In genomic region chr6:14795451-14795850, GRCh38 we compare ENCODE assay signal across 22 cellular contexts.
DNase-seq lines count a peak whose midpoint lies in the region; ATAC-seq and TF ChIP-seq lines count a peak whose summit lies in the region.
"Had no signal": no experiment of that assay in that cellular context is flagged by ENCODE, and none has a peak within 500 bp of the region (broad histone marks: within the 10 kb centered on the region; RNA-seq: fewer than 3 reads in every experiment).

No MANE protein-coding gene starts in this region.

- peaks cover 9% of the 10 kb centered on the region for H3K4me1 ChIP-seq in IMR-90 (ENCODE audit: control insufficient read depth, insufficient read depth, low read length)
- H3K4me1 ChIP-seq in mesenchymal stem cell (ENCODE audit: control insufficient read depth, insufficient read depth, low read depth, low read length): no peaks in the 10 kb centered on the region
- H3K4me1 ChIP-seq: A549, Caco-2 had no signal

- H3K9me3 ChIP-seq in IMR-90 (ENCODE audit: control insufficient read depth, insufficient read depth, low read length) (no peaks in the 10 kb centered on the region), mesenchymal stem cell (ENCODE audit: control insufficient read depth, low read length) (no peaks in the 10 kb centered on the region)
- H3K9me3 ChIP-seq: BE2C, HAP-1 had no signal

- peak; percentile 89 for DNase-seq in G401 (ENCODE audit: low spot score)
- DNase-seq in IMR-90: no peak
- DNase-seq in cerebellar cortex (ENCODE audit: low spot score): peak; percentile 87
- no peak for DNase-seq in mesenchymal stem cell
- no peak for DNase-seq in SW 1271 (lab: John Stamatoyannopoulos, UW)
- no peak for DNase-seq in left ventricle myocardium superior
- DNase-seq in Right ventricle myocardium inferior (ENCODE audit: missing footprints): no peak
- DNase-seq: 8988T; ACHN; AML-193; BE2C; Caco-2; CD4-positive, alpha-beta T cell; DMS153; DND-41; GDM1; HFFc6 had no signal

- no peak for TF ChIP-seq CTCF in IMR-90 (conservative IDR thresholded peaks at IDR 0.05; ENCODE audit: low read depth, low read length)

- H2AK9ac ChIP-seq in IMR-90 (replicated peaks; ENCODE audit: low read depth, low read length, poor library complexity): no peak overlapping the region

- H2BK15ac ChIP-seq in IMR-90 (ENCODE audit: low read depth, low read length): no peak overlapping the region
- no peak overlapping the region for H2BK15ac ChIP-seq in mesenchymal stem cell (ENCODE audit: low read depth, poor library complexity, severe bottlenecking)

- no TSS peak for BruUV-seq in IMR-90 (replicated peaks; lab: Mats Ljungman, UMichigan)

- H3K4me2 ChIP-seq in IMR-90 (ENCODE audit: low read depth, low read length): no peak overlapping the region
- H3K4me2 ChIP-seq in mesenchymal stem cell (ENCODE audit: low read length, poor library complexity, severe bottlenecking): no peak overlapping the region
- H3K4me2 ChIP-seq: A549; BLaER1 treated with 17β-estradiol and CSF1 and Interleukin-3, amounts not matched to agents 10 nM and 100 nM; GM23338 had no signal

- no peak overlapping the region for H2BK20ac ChIP-seq in IMR-90 (ENCODE audit: low read depth, low read length)

- no peaks in the 10 kb centered on the region for H3K27me3 ChIP-seq in IMR-90 (ENCODE audit: control insufficient read depth, insufficient read depth, low read length)
- H3K27me3 ChIP-seq in mesenchymal stem cell (ENCODE audit: control insufficient read depth in 1 of 2, insufficient read depth in 1 of 2, low read length in 2 of 2): no peaks in the 10 kb centered on the region
- H3K27me3 ChIP-seq: BE2C; BLaER1 treated with 17β-estradiol and CSF1 and Interleukin-3, amounts not matched to agents 10 nM and 100 nM had no signal

- H2BK5ac ChIP-seq in IMR-90 (ENCODE audit: low read depth, low read length, poor library complexity, severe bottlenecking) (no peak overlapping the region), mesenchymal stem cell (ENCODE audit: low read depth, low read length, poor library complexity, severe bottlenecking) (no peak overlapping the region)

- no peak for TF ChIP-seq RAD21 in IMR-90 (IDR thresholded peaks at IDR 0.05; ENCODE audit: low read length)

- H3K36me3 ChIP-seq in IMR-90 (ENCODE audit: control insufficient read depth, insufficient read depth, low read length) (no peaks in the 10 kb centered on the region), mesenchymal stem cell (ENCODE audit: control insufficient read depth in 1 of 2, insufficient read depth in 2 of 2, low read depth in 1 of 2, low read length in 2 of 2) (no peaks in the 10 kb centered on the region)
- H3K36me3 ChIP-seq: BE2C; BLaER1 treated with 17β-estradiol and CSF1 and Interleukin-3, amounts not matched to agents 10 nM and 100 nM; HAP-1 had no signal

- POLR2A ChIA-PET in IMR-90 (lab: Charles Lee; ENCODE audit: unreplicated experiment): no interaction called here

- CTCF ChIA-PET in IMR-90 (lab: Yijun Ruan, JAX): no interaction called here

- H2BK120ac ChIP-seq in IMR-90 (ENCODE audit: low read depth, low read length): 0 out of 2 replicates have a peak overlapping the region, but pooled peaks have one; percentile 12
- H2BK120ac ChIP-seq in mesenchymal stem cell (ENCODE audit: low read depth, low read length): no peak overlapping the region

- no peaks in the 10 kb centered on the region for H4K20me1 ChIP-seq in IMR-90 (ENCODE audit: insufficient read depth, low read length)
- H4K20me1 ChIP-seq: BLaER1 treated with 17β-estradiol and CSF1 and Interleukin-3, amounts not matched to agents 10 nM and 100 nM had no signal

- no peak overlapping the region for H3K14ac ChIP-seq in IMR-90 (replicated peaks; ENCODE audit: low read depth, low read length)
- H3K14ac ChIP-seq in mesenchymal stem cell (ENCODE audit: low read length in 2 of 2): no peak overlapping the region

- H3K4me3 ChIP-seq in IMR-90 (ENCODE audit: insufficient read depth, low read depth, low read length): no peak overlapping the region
- no peak overlapping the region for H3K4me3 ChIP-seq in mesenchymal stem cell (ENCODE audit: insufficient read depth in 1 of 2, low read depth in 1 of 2, low read length in 2 of 2)
- H3K4me3 ChIP-seq: A549; BLaER1 treated with 17β-estradiol and CSF1 and Interleukin-3, amounts not matched to agents 10 nM and 100 nM; GM23338; HAP-1 had no signal

- H4K8ac ChIP-seq in IMR-90 (ENCODE audit: low read depth in 2 of 2, low read length in 2 of 2): no peak overlapping the region
- H4K8ac ChIP-seq in mesenchymal stem cell (ENCODE audit: low read length): no peak overlapping the region

- H3K23ac ChIP-seq in IMR-90 (ENCODE audit: low read depth, low read length) (no peak overlapping the region), mesenchymal stem cell (ENCODE audit: low read length in 2 of 2) (no peak overlapping the region)

- no peaks in the 10 kb centered on the region for H3K9me1 ChIP-seq in IMR-90 (ENCODE audit: insufficient read depth, low read length)

- no peak overlapping the region for H4K5ac ChIP-seq in IMR-90 (ENCODE audit: low read depth, low read length)

- H2AK5ac ChIP-seq in IMR-90 (ENCODE audit: low read depth, low read length): peak overlapping the region; percentile 43; the same call in 1 of the 2 replicates
- no peak overlapping the region for H2AK5ac ChIP-seq in mesenchymal stem cell (ENCODE audit: low read length, severe bottlenecking)

- no peak overlapping the region for H2BK12ac ChIP-seq in mesenchymal stem cell (ENCODE audit: low read length in 2 of 2)

- no peak overlapping the region for H3K56ac ChIP-seq in IMR-90 (ENCODE audit: extremely low read depth, insufficient read depth, low read length)

- dilution Hi-C loops in IMR-90 (cut with HindIII; ENCODE audit: low sequenced_read_pairs, unreplicated experiment): no loop called here

- no peak for ATAC-seq in IMR-90 (ENCODE audit: low read depth)
- ATAC-seq in left ventricle myocardium superior: no peak
- no peak for ATAC-seq in Right ventricle myocardium inferior
- no peak for ATAC-seq in HG02981 (IDR thresholded peaks at IDR 0.05; ENCODE audit: unreplicated experiment)
- ATAC-seq: A549, GM23338 had no signal

- in situ Hi-C loops in G401 (cut with HindIII; ENCODE audit: low sequenced_read_pairs): no loop called here
- in situ Hi-C loops in IMR-90 (cut with MboI; ENCODE audit: low sequenced_read_pairs): no loop called here

- intact Hi-C loops in IMR-90 (cut with micrococcal nuclease) (loop anchor here (10.0 kb wide), 1 partner anchor 581 kb away; no protein-coding TSS in a partner anchor), left ventricle myocardium superior (cut with micrococcal nuclease) (no loop called here), Right ventricle myocardium inferior (cut with DNase I) (no loop called here)

- H4K91ac ChIP-seq in IMR-90 (ENCODE audit: insufficient read depth, low read depth, low read length) (no peak overlapping the region), mesenchymal stem cell (ENCODE audit: low read length) (peak overlapping the region; percentile 81)

- H3K9ac ChIP-seq in IMR-90 (ENCODE audit: low read depth, low read length) (no peak overlapping the region), mesenchymal stem cell (ENCODE audit: low read length) (no peak overlapping the region)
- H3K9ac ChIP-seq: BLaER1 treated with 17β-estradiol and CSF1 and Interleukin-3, amounts not matched to agents 10 nM and 100 nM had no signal

- H3K27ac ChIP-seq in IMR-90 (ENCODE audit: insufficient read depth, low read length) (no peak overlapping the region), mesenchymal stem cell (ENCODE audit: low read length, poor library complexity, severe bottlenecking) (no peak overlapping the region)
- H3K27ac ChIP-seq: A549; BLaER1 treated with 17β-estradiol and CSF1 and Interleukin-3, amounts not matched to agents 10 nM and 100 nM had no signal

- 92% methylated on average over 4 of the region's 7 CpGs; no CpG with 5 or more reads in 1 of the 2 experiments for WGBS in IMR-90 (ENCODE audit: extremely low coverage in 2 of 2, insufficient read length in 1 of 2), 2 experiments
- 92% methylated on average over 7 of the region's 7 CpGs for WGBS in mesenchymal stem cell

- H2AFZ ChIP-seq in IMR-90 (replicated peaks; ENCODE audit: low read length, poor library complexity) (no peak overlapping the region), mesenchymal stem cell (ENCODE audit: low read depth, low read length) (no peak overlapping the region)
- H2AFZ ChIP-seq: GM23338 had no signal

- H3K4ac ChIP-seq in IMR-90 (ENCODE audit: low read depth, low read length) (no peak overlapping the region), mesenchymal stem cell (ENCODE audit: low read depth in 1 of 2, low read length in 2 of 2) (no peak overlapping the region)

- no peaks in the 10 kb centered on the region for H3K79me1 ChIP-seq in IMR-90 (ENCODE audit: low read depth in 1 of 2, low read length in 2 of 2)
- H3K79me1 ChIP-seq in mesenchymal stem cell (replicated peaks; ENCODE audit: low read length, poor library complexity, severe bottlenecking): no peaks in the 10 kb centered on the region

- H3K18ac ChIP-seq in IMR-90 (ENCODE audit: low read depth, low read length): no peak overlapping the region
- no peak overlapping the region for H3K18ac ChIP-seq in mesenchymal stem cell (ENCODE audit: low read depth in 1 of 2, low read length in 2 of 2)

- no peak for TF ChIP-seq POLR2A in IMR-90 (IDR thresholded peaks at IDR 0.05; ENCODE audit: low read depth, low read length)

TF ChIP-seq in IMR-90, 13 proteins besides CTCF, POLR2A, EP300 and RAD21:
- no peak for TF ChIP-seq BHLHE40 (IDR thresholded peaks at IDR 0.05; ENCODE audit: low read depth, low read length)
- TF ChIP-seq, protein P1, sequence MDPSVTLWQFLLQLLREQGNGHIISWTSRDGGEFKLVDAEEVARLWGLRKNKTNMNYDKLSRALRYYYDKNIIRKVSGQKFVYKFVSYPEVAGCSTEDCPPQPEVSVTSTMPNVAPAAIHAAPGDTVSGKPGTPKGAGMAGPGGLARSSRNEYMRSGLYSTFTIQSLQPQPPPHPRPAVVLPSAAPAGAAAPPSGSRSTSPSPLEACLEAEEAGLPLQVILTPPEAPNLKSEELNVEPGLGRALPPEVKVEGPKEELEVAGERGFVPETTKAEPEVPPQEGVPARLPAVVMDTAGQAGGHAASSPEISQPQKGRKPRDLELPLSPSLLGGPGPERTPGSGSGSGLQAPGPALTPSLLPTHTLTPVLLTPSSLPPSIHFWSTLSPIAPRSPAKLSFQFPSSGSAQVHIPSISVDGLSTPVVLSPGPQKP (IDR thresholded peaks at IDR 0.05; ENCODE audit: borderline replicate concordance, low read depth, low read length): no peak
- TF ChIP-seq SMC3 (IDR thresholded peaks at IDR 0.05; ENCODE audit: low read depth, low read length): no peak

Comparison
In these comparisons a context has a peak if more than half of its experiments do, and no peak if none do; other contexts are left out.
1. DNase-seq: peak in G401 (single experiment) and cerebellar cortex (single experiment); none in IMR-90 (single experiment), mesenchymal stem cell (single experiment), SW 1271 (0 of 2), left ventricle myocardium superior (single experiment) and Right ventricle myocardium inferior (single experiment).